ENCODE assay signal across 12 cellular contexts in the genomic region with DNA sequence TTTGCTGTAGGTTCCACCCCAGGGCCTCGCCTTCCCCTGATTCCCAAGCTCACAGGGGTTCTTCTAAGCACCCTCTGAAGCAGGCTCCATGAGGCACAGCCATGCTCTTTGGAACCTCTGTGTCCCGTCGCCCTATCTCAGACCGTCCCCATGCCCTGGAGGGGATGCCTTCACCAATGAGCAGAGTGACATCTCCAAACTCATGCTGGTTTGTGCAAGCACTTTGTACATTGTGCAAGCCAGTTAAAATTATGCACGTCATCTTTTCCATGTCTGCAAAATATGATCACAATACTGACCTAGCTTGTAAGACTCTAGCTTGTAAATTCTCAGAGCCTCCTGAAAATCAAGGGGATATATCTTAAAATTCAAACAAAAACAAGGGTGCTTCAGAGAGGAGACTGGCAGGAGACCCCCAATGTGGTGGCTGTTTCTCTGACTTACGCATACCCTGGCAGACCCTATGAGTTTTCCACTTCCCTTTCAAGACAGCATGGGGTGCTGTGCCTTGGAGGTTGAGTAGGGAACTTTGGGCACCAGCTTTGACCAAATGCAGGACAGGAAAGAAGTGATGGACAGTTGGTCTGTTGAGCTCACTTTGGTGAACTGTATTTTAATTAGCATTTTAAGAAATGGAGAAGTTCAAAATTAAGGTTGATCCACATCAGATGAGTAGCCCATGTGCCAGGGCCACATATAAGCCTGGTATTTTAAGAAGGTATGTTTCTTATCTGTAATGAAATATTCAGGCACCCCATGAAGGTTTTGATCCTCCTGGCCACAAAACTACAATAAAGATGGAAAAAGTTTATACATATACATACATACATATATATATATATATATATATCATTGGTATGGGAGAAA. TPM values are rescaled to one million over a fixed set of nuclear protein-coding genes. Genes with fewer than 3 reads are reported as not detected.
DNase-seq lines count a peak whose midpoint lies in the region; ATAC-seq and TF ChIP-seq lines count a peak whose summit lies in the region.
"Had no signal": no experiment of that assay in that cellular context is flagged by ENCODE, and none has a peak within 500 bp of the region (broad histone marks: within the 10 kb centered on the region; RNA-seq: fewer than 3 reads in every experiment).

No MANE protein-coding gene starts in this region.

- no peaks in the 10 kb centered on the region for H3K9me3 Mint-ChIP-seq in CD8-positive, alpha-beta T cell
- H3K9me3 Mint-ChIP-seq in endothelial cell (ENCODE audit: unreplicated experiment), result no peaks in the 10 kb centered on the region
- H3K9me3 Mint-ChIP-seq in CD4-positive, alpha-beta memory T cell, result no peaks in the 10 kb centered on the region
- H3K9me3 Mint-ChIP-seq in Caco-2 (ENCODE audit: unreplicated experiment), result no peaks in the 10 kb centered on the region

- DNase-seq in CD8-positive, alpha-beta T cell, result no peak
- peak; percentile 27 for DNase-seq in NOMO-1 treated with dmso at 0.1 percent for 144 hours (lab: John Stamatoyannopoulos, UW; ENCODE audit: unreplicated experiment)
- no peak for DNase-seq in endothelial cell (ENCODE audit: low spot score)
- DNase-seq in psoas muscle, result no peak
- DNase-seq in CD4-positive, alpha-beta memory T cell, result no peak
- no peak for DNase-seq in Caco-2
- DNase-seq in stimulated activated naive CD4-positive, alpha-beta T cell (lab: John Stamatoyannopoulos, UW), result no peak
- DNase-seq in stimulated activated CD4-positive, alpha-beta T cell treated with anti-CD3 and anti-CD28 coated beads, Interleukin-4, amount 100 ng/mL, for 1 hour, result no peak
- DNase-seq: activated naive CD4-positive, alpha-beta T cell treated with anti-CD3 and anti-CD28 coated beads, Interleukin-2, amount 50 U/mL, for 16 hours; EL; PC-9 had no signal

- ATAC-seq in CD8-positive, alpha-beta T cell, result no peak
- ATAC-seq in psoas muscle, result peak in 3 of 4 donors; percentile 24 to 41 (median 30)

- H3K4me3 ChIP-seq in CD8-positive, alpha-beta T cell (ENCODE audit: low read depth, low read length), result no peak overlapping the region
- no peak overlapping the region for H3K4me3 ChIP-seq in psoas muscle
- no peak overlapping the region for H3K4me3 ChIP-seq in CD4-positive, alpha-beta memory T cell (ENCODE audit: low read length in 2 of 2)
- H3K4me3 ChIP-seq in Caco-2 (ENCODE audit: low read depth, low read length), result no peak overlapping the region
- H3K4me3 ChIP-seq: PC-9 had no signal

- no peak for TF ChIP-seq CTCF in CD8-positive, alpha-beta T cell (IDR thresholded peaks at IDR 0.05)
- TF ChIP-seq CTCF in endothelial cell (IDR thresholded peaks at IDR 0.05; ENCODE audit: unreplicated experiment), result no peak
- no peak for TF ChIP-seq CTCF in psoas muscle (IDR thresholded peaks at IDR 0.05)
- no peak for TF ChIP-seq CTCF in Caco-2 (IDR thresholded peaks at IDR 0.05; ENCODE audit: insufficient read depth in 1 of 2, low read depth in 1 of 2, low read length in 1 of 2, severe bottlenecking in 1 of 2, unreplicated experiment in 1 of 2)

- BruUV-seq in Caco-2 (replicated peaks; lab: Mats Ljungman, UMichigan), result no TSS peak

- peaks cover 28% of the 10 kb centered on the region for H3K4me1 Mint-ChIP-seq in CD8-positive, alpha-beta T cell (ENCODE audit: low read depth)
- H3K4me1 Mint-ChIP-seq in endothelial cell (ENCODE audit: unreplicated experiment) (peaks cover 3% of the 10 kb centered on the region), Caco-2 (ENCODE audit: low read depth, unreplicated experiment) (no peaks in the 10 kb centered on the region)
- peaks cover 7 to 18% (median 12%) of the 10 kb centered on the region in 4 donors for H3K4me1 Mint-ChIP-seq in CD4-positive, alpha-beta memory T cell

- no peaks in the 10 kb centered on the region for H3K27me3 Mint-ChIP-seq in CD8-positive, alpha-beta T cell (ENCODE audit: low read depth)
- H3K27me3 Mint-ChIP-seq in endothelial cell (ENCODE audit: unreplicated experiment) (peaks cover 8% of the 10 kb centered on the region), Caco-2 (ENCODE audit: insufficient read depth, unreplicated experiment) (no peaks in the 10 kb centered on the region)
- no peaks in the 10 kb centered on the region for H3K27me3 Mint-ChIP-seq in CD4-positive, alpha-beta memory T cell

- 91 to 94% (median 93%) methylated on average over 6 of the region's 6 CpGs for WGBS in psoas muscle, 3 donors

- no peaks in the 10 kb centered on the region for H3K9me3 ChIP-seq in CD8-positive, alpha-beta T cell (ENCODE audit: low read length)
- H3K9me3 ChIP-seq in psoas muscle, result no peaks in the 10 kb centered on the region
- no peaks in the 10 kb centered on the region for H3K9me3 ChIP-seq in CD4-positive, alpha-beta memory T cell (ENCODE audit: control insufficient read depth in 1 of 2, low read length in 2 of 2)
- no peaks in the 10 kb centered on the region for H3K9me3 ChIP-seq in Caco-2

- H3K36me3 Mint-ChIP-seq in CD8-positive, alpha-beta T cell, result peaks cover 27% of the 10 kb centered on the region
- H3K36me3 Mint-ChIP-seq in endothelial cell (ENCODE audit: low read depth, unreplicated experiment) (peaks cover 47% of the 10 kb centered on the region), Caco-2 (ENCODE audit: insufficient read depth, unreplicated experiment) (peaks cover 25% of the 10 kb centered on the region)
- peaks cover 34 to 37% of the 10 kb centered on the region in 2 donors for H3K36me3 Mint-ChIP-seq in CD4-positive, alpha-beta memory T cell

- no peaks in the 10 kb centered on the region for H3K36me3 ChIP-seq in CD8-positive, alpha-beta T cell (ENCODE audit: insufficient read depth, low read length)
- peaks cover 7 to 33% of the 10 kb centered on the region in 2 donors for H3K36me3 ChIP-seq in psoas muscle (ENCODE audit: insufficient read depth in 1 of 2, low read depth in 1 of 2)
- no peaks in the 10 kb centered on the region for H3K36me3 ChIP-seq in CD4-positive, alpha-beta memory T cell (ENCODE audit: insufficient read depth, low read length)
- no peaks in the 10 kb centered on the region; the same call in none of the 2 replicates for H3K36me3 ChIP-seq in Caco-2 (ENCODE audit: control insufficient read depth, insufficient read depth, low read length)

- H3K4me3 Mint-ChIP-seq in CD8-positive, alpha-beta T cell, result no peak overlapping the region
- peak overlapping the region; percentile 38 for H3K4me3 Mint-ChIP-seq in endothelial cell (ENCODE audit: unreplicated experiment)
- H3K4me3 Mint-ChIP-seq in CD4-positive, alpha-beta memory T cell, result no peak overlapping the region
- H3K4me3 Mint-ChIP-seq in Caco-2 (ENCODE audit: unreplicated experiment), result no peak overlapping the region

- CTCF ChIA-PET in CD8-positive, alpha-beta T cell (lab: Charles Lee), result interaction anchor here (1.0 to 2.0 kb wide), 3 partner anchors 8 to 278 kb away, joined by 4 to 6 read pairs (median 5); no protein-coding TSS in a partner anchor
- CTCF ChIA-PET in CD4-positive, alpha-beta memory T cell (lab: Charles Lee; ENCODE audit: partially characterized antibody), result interaction anchor here (0.8 to 1.6 kb wide), 2 partner anchors 28 to 278 kb away, joined by 4 to 5 read pairs; no protein-coding TSS in a partner anchor
- CTCF ChIA-PET in Caco-2 (lab: Charles Lee), result no interaction called here

- POLR2A ChIA-PET in CD8-positive, alpha-beta T cell (lab: Charles Lee), result interaction anchor here (0.7 to 1.0 kb wide), 3 partner anchors 8 to 46 kb away, joined by 3 to 5 read pairs (median 4); a partner anchor contains a TSS
- POLR2A ChIA-PET in CD4-positive, alpha-beta memory T cell (lab: Charles Lee; ENCODE audit: partially characterized antibody), result no interaction called here
- POLR2A ChIA-PET in Caco-2 (lab: Charles Lee), result no interaction called here

- no peak overlapping the region for H3K27ac ChIP-seq in CD8-positive, alpha-beta T cell (ENCODE audit: low read depth, low read length)
- no peak overlapping the region for H3K27ac ChIP-seq in psoas muscle
- no peak overlapping the region for H3K27ac ChIP-seq in CD4-positive, alpha-beta memory T cell (ENCODE audit: low read depth, low read length)
- H3K27ac ChIP-seq: KMS-11, PC-9 had no signal

- H3K4me1 ChIP-seq in CD8-positive, alpha-beta T cell (ENCODE audit: insufficient read depth, low read length), result peaks cover 11% of the 10 kb centered on the region
- H3K4me1 ChIP-seq in psoas muscle (no peaks in the 10 kb centered on the region), Caco-2 (peaks cover 15% of the 10 kb centered on the region)
- H3K4me1 ChIP-seq in CD4-positive, alpha-beta memory T cell (ENCODE audit: insufficient read depth, low read length), result peaks cover 4% of the 10 kb centered on the region

- peak overlapping the region; percentile 19 for H3K27ac Mint-ChIP-seq in CD8-positive, alpha-beta T cell
- H3K27ac Mint-ChIP-seq in endothelial cell (ENCODE audit: unreplicated experiment), result peak overlapping the region; percentile 45
- no peak overlapping the region for H3K27ac Mint-ChIP-seq in CD4-positive, alpha-beta memory T cell
- no peak overlapping the region for H3K27ac Mint-ChIP-seq in Caco-2 (ENCODE audit: unreplicated experiment)

- H3K27me3 ChIP-seq in CD8-positive, alpha-beta T cell (ENCODE audit: insufficient read depth, low read length), result no peaks in the 10 kb centered on the region
- no peaks in the 10 kb centered on the region for H3K27me3 ChIP-seq in psoas muscle (ENCODE audit: insufficient read depth in 3 of 3, low read length in 2 of 3)
- no peaks in the 10 kb centered on the region for H3K27me3 ChIP-seq in CD4-positive, alpha-beta memory T cell (ENCODE audit: insufficient read depth, low read length)
- no peaks in the 10 kb centered on the region for H3K27me3 ChIP-seq in Caco-2 (replicated peaks; ENCODE audit: control insufficient read depth, insufficient read depth, low read length)

- intact Hi-C loops in CD8-positive, alpha-beta T cell (cut with DNase I, micrococcal nuclease), result no loop called here
- intact Hi-C loops in psoas muscle (cut with DNase I) (no loop called here), Caco-2 (cut with micrococcal nuclease; ENCODE audit: unreplicated experiment) (no loop called here)
- intact Hi-C loops in CD4-positive, alpha-beta memory T cell (cut with micrococcal nuclease), result no loop called here

RNA-seq across cellular contexts. Expression of a gene that starts 46.2 kb away (rescaled TPM):
- total RNA-seq in CD8-positive, alpha-beta T cell, result 10 to 100 TPM in 1 of 2 experiments, 1 to 10 TPM in 1; 9.8 to 12.0 TPM
- total RNA-seq in endothelial cell (ENCODE audit: unreplicated experiment), result 52.3 TPM
- total RNA-seq in psoas muscle, result 10 to 100 TPM; 11.1 to 35.7 (median 20.4) TPM
- 10 to 100 TPM in 1 of 3 donors, 1 to 10 TPM in 2; 3.8 to 11.4 (median 5.2) TPM for polyA plus RNA-seq in psoas muscle
- 10 to 100 TPM; 21.5 to 24.0 TPM for total RNA-seq in CD4-positive, alpha-beta memory T cell
- polyA plus RNA-seq in CD4-positive, alpha-beta memory T cell, result 1 to 10 TPM; 1.7 to 3.9 TPM
- 19.7 and 22.4 TPM in 2 replicates for total RNA-seq in Caco-2 (2022)

Comparison
In these comparisons a context has a peak if more than half of its experiments do, and no peak if none do; other contexts are left out.
1. H3K27ac Mint-ChIP-seq: peak in CD8-positive, alpha-beta T cell (single experiment) and endothelial cell (single experiment); none in CD4-positive, alpha-beta memory T cell (0 of 7) and Caco-2 (single experiment).